1 cellular context compared by ENCODE assay signal in the genomic region with DNA sequence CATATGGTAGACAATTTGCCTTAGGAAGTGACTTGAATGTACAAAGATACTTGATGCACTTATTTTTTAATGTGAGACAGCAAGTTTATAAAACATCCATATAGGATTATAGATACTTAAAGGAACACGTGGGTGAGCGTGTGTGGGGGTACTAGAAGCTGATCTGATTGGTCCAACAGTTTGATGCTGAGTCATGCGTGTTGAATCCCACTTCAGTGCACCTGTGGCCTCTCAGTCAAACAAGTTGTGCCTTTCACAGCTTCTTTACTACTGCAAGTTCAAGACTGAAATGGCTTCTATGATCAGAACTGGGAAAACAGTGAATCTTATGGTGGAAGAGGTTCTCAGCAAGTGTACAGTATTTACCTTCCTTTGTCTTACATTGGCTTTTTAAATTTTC.
TF ChIP-seq lines count a peak whose summit lies in the region.

No MANE protein-coding gene starts in this region.

TF ChIP-seq in K562, 482 proteins besides CTCF, POLR2A, EP300 and RAD21 (continued from another document):
- TF ChIP-seq, protein P1, sequence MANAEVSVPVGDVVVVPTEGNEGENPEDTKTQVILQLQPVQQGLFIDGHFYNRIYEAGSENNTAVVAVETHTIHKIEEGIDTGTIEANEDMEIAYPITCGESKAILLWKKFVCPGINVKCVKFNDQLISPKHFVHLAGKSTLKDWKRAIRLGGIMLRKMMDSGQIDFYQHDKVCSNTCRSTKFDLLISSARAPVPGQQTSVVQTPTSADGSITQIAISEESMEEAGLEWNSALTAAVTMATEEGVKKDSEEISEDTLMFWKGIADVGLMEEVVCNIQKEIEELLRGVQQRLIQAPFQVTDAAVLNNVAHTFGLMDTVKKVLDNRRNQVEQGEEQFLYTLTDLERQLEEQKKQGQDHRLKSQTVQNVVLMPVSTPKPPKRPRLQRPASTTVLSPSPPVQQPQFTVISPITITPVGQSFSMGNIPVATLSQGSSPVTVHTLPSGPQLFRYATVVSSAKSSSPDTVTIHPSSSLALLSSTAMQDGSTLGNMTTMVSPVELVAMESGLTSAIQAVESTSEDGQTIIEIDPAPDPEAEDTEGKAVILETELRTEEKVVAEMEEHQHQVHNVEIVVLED (CRISPR knock-in tag; IDR thresholded peaks at IDR 0.05) = no peak
- TF ChIP-seq SMARCA4 (IDR thresholded peaks at IDR 0.05) (no peak), MAFF (IDR thresholded peaks at IDR 0.05; ENCODE audit: low read length) (0 out of 2 replicates have a peak, but pooled peaks have one; percentile 24), EWSR1 (IDR thresholded peaks at IDR 0.05; ENCODE audit: borderline replicate concordance, low read depth, partially characterized antibody) (no peak), POLR2B (IDR thresholded peaks at IDR 0.05; ENCODE audit: low read depth, partially characterized antibody) (peak; percentile 29), TBP (optimal IDR thresholded peaks at IDR 0.05; ENCODE audit: low read depth, low read length) (no peak), PCBP2 (IDR thresholded peaks at IDR 0.05; ENCODE audit: low read depth, low read length, poor library complexity, severe bottlenecking) (no peak), NR4A1 (CRISPR knock-in tag; IDR thresholded peaks at IDR 0.05) (no peak), NR4A1 (tag; IDR thresholded peaks at IDR 0.05) (no peak), ZNF830 (CRISPR knock-in tag; IDR thresholded peaks at IDR 0.05) (no peak), ERF (CRISPR knock-in tag; IDR thresholded peaks at IDR 0.05) (no peak), ZNF316 (IDR thresholded peaks at IDR 0.05) (peak; percentile 51), BRD4 (IDR thresholded peaks at IDR 0.05) (no peak), MCM7 (IDR thresholded peaks at IDR 0.05) (no peak)
- TF ChIP-seq, protein P2, sequence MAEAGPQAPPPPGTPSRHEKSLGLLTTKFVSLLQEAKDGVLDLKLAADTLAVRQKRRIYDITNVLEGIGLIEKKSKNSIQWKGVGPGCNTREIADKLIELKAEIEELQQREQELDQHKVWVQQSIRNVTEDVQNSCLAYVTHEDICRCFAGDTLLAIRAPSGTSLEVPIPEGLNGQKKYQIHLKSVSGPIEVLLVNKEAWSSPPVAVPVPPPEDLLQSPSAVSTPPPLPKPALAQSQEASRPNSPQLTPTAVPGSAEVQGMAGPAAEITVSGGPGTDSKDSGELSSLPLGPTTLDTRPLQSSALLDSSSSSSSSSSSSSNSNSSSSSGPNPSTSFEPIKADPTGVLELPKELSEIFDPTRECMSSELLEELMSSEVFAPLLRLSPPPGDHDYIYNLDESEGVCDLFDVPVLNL (CRISPR knock-in tag; IDR thresholded peaks at IDR 0.05; ENCODE audit: low read depth) = no peak
- TF ChIP-seq, protein P3, sequence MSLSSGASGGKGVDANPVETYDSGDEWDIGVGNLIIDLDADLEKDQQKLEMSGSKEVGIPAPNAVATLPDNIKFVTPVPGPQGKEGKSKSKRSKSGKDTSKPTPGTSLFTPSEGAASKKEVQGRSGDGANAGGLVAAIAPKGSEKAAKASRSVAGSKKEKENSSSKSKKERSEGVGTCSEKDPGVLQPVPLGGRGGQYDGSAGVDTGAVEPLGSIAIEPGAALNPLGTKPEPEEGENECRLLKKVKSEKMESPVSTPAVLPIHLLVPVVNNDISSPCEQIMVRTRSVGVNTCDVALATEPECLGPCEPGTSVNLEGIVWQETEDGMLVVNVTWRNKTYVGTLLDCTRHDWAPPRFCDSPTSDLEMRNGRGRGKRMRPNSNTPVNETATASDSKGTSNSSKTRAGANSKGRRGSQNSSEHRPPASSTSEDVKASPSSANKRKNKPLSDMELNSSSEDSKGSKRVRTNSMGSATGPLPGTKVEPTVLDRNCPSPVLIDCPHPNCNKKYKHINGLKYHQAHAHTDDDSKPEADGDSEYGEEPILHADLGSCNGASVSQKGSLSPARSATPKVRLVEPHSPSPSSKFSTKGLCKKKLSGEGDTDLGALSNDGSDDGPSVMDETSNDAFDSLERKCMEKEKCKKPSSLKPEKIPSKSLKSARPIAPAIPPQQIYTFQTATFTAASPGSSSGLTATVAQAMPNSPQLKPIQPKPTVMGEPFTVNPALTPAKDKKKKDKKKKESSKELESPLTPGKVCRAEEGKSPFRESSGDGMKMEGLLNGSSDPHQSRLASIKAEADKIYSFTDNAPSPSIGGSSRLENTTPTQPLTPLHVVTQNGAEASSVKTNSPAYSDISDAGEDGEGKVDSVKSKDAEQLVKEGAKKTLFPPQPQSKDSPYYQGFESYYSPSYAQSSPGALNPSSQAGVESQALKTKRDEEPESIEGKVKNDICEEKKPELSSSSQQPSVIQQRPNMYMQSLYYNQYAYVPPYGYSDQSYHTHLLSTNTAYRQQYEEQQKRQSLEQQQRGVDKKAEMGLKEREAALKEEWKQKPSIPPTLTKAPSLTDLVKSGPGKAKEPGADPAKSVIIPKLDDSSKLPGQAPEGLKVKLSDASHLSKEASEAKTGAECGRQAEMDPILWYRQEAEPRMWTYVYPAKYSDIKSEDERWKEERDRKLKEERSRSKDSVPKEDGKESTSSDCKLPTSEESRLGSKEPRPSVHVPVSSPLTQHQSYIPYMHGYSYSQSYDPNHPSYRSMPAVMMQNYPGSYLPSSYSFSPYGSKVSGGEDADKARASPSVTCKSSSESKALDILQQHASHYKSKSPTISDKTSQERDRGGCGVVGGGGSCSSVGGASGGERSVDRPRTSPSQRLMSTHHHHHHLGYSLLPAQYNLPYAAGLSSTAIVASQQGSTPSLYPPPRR (CRISPR knock-in tag; IDR thresholded peaks at IDR 0.05; ENCODE audit: borderline replicate concordance) = no peak
- TF ChIP-seq, protein P4, sequence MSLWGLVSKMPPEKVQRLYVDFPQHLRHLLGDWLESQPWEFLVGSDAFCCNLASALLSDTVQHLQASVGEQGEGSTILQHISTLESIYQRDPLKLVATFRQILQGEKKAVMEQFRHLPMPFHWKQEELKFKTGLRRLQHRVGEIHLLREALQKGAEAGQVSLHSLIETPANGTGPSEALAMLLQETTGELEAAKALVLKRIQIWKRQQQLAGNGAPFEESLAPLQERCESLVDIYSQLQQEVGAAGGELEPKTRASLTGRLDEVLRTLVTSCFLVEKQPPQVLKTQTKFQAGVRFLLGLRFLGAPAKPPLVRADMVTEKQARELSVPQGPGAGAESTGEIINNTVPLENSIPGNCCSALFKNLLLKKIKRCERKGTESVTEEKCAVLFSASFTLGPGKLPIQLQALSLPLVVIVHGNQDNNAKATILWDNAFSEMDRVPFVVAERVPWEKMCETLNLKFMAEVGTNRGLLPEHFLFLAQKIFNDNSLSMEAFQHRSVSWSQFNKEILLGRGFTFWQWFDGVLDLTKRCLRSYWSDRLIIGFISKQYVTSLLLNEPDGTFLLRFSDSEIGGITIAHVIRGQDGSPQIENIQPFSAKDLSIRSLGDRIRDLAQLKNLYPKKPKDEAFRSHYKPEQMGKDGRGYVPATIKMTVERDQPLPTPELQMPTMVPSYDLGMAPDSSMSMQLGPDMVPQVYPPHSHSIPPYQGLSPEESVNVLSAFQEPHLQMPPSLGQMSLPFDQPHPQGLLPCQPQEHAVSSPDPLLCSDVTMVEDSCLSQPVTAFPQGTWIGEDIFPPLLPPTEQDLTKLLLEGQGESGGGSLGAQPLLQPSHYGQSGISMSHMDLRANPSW (CRISPR knock-in tag; IDR thresholded peaks at IDR 0.05) = no peak
